In genomic region chr16:28878083-28878926, GRCh38 we compare ENCODE assay signal across 2 cellular contexts.
TF ChIP-seq lines count a peak whose summit lies in the region.

TSS of gene ATP2A1 (plus strand) at chr16:28878488. CDS start at chr16:28878672, 184 bp downstream.

TF ChIP-seq in H1, 55 proteins besides CTCF, POLR2A, EP300 and RAD21:
- TF ChIP-seq JUND (IDR thresholded peaks at IDR 0.05; ENCODE audit: low read length) (no peak), ZNF274 (IDR thresholded peaks at IDR 0.05; ENCODE audit: borderline replicate concordance, extremely low read depth, low read length) (no peak), SIX5 (IDR thresholded peaks at IDR 0.05; ENCODE audit: low read depth, low read length) (no peak), RNF2 (IDR thresholded peaks at IDR 0.05; ENCODE audit: borderline replicate concordance, low read depth, low read length, missing control alignments, poor library complexity, severe bottlenecking) (no peak), POLR2AphosphoS5 (IDR thresholded peaks at IDR 0.05; ENCODE audit: low read depth, low read length) (no peak; the same call in 1 of the 2 replicates), EGR1 (IDR thresholded peaks at IDR 0.05; ENCODE audit: borderline replicate concordance, low read depth, low read length) (no peak), SP1 (IDR thresholded peaks at IDR 0.05; ENCODE audit: low read depth, low read length) (no peak), YY1 (IDR thresholded peaks at IDR 0.05; ENCODE audit: low read depth, low read length) (no peak), TAF1 (IDR thresholded peaks at IDR 0.05; ENCODE audit: low read depth, low read length) (no peak), CHD7 (IDR thresholded peaks at IDR 0.05; ENCODE audit: insufficient replicate concordance, low read length) (no peak), KDM5A (IDR thresholded peaks at IDR 0.05; ENCODE audit: low read length) (no peak), TBP (IDR thresholded peaks at IDR 0.05; ENCODE audit: low read depth, low read length) (no peak), CBX5 (IDR thresholded peaks at IDR 0.05; ENCODE audit: low read depth, low read length) (no peak), USF2 (IDR thresholded peaks at IDR 0.05; ENCODE audit: low read length) (no peak), BRCA1 (IDR thresholded peaks at IDR 0.05; ENCODE audit: low read depth, low read length) (no peak), SRF (IDR thresholded peaks at IDR 0.05; ENCODE audit: low read depth, low read length) (no peak), CHD2 (IDR thresholded peaks at IDR 0.05; ENCODE audit: low read length) (no peak), SUZ12 (IDR thresholded peaks at IDR 0.05; ENCODE audit: low read length) (no peak)

TF ChIP-seq in neural cell, 6 proteins besides CTCF, POLR2A, EP300 and RAD21:
- no peak for TF ChIP-seq REST (IDR thresholded peaks at IDR 0.05; ENCODE audit: borderline replicate concordance)
- TF ChIP-seq TAF1 (IDR thresholded peaks at IDR 0.05; ENCODE audit: low read depth): no peak
